8 cellular contexts compared by ENCODE assay signal in genomic region chr11:119196833-119197483, GRCh38. TPM values are rescaled to one million over a fixed set of nuclear protein-coding genes. Genes with fewer than 3 reads are reported as not detected.
DNase-seq lines count a peak whose midpoint lies in the region; ATAC-seq and TF ChIP-seq lines count a peak whose summit lies in the region.

No MANE protein-coding gene starts in this region.

- ATAC-seq in lung (ENCODE audit: insufficient read depth, low FRiP score) = peak; percentile 82

- H3K27ac ChIP-seq in lung (ENCODE audit: low read depth in 1 of 2, low read length in 1 of 2) = peak overlapping the region in 1 of 2 donors; percentile 1

- H3K27me3 ChIP-seq in lung (ENCODE audit: control insufficient read depth, insufficient read depth) = no peaks in the 10 kb centered on the region

- DNase-seq in GM12864 (ENCODE audit: low read depth) (peak; percentile 59), HPDE6-E6E7 (ENCODE audit: extremely low spot score) (peak; percentile 84), NCI-H774 (lab: John Stamatoyannopoulos, UW) (peak; percentile 82), lung (ENCODE audit: low spot score) (peak; percentile 74), GOT3 (lab: John Stamatoyannopoulos, UW) (no peak)
- DNase-seq in activated CD4-positive, alpha-beta T cell treated with anti-CD3 and anti-CD28 coated beads, Interleukin-2, amount 50 U/mL, for 24 hours (ENCODE audit: low read depth in 1 of 2, low spot score in 1 of 2) = peak; percentile 14 to 70
- DNase-seq in effector CD4-positive, alpha-beta T cell = peak; percentile 57
- DNase-seq in stimulated activated CD8-positive, alpha-beta memory T cell treated with anti-CD3 and anti-CD28 coated beads, Interleukin-4, amount 100 ng/mL, for 24 hours (ENCODE audit: low read depth) = peak; percentile 27

- no peaks in the 10 kb centered on the region for H3K9me3 ChIP-seq in lung (ENCODE audit: control insufficient read depth in 2 of 2, insufficient read depth in 1 of 2, low read length in 1 of 2)

- TF ChIP-seq CTCF in GM12864 (IDR thresholded peaks at IDR 0.05; ENCODE audit: low read depth, low read length, missing control alignments) (peak; percentile 77), lung (IDR thresholded peaks at IDR 0.05; ENCODE audit: control extremely low read depth, extremely low read depth) (peak; percentile 67)

- 37 to 41% methylated on average over 5 of the region's 5 CpGs for WGBS in lung, 2 donors

- H3K4me1 ChIP-seq in lung (ENCODE audit: control insufficient read depth in 2 of 2, insufficient read depth in 2 of 2, low read length in 2 of 2) = peaks cover 0 to 2% of the 10 kb centered on the region in 2 donors

- H3K4me3 ChIP-seq in GM12864 (ENCODE audit: low read depth, low read length) (no peak overlapping the region), lung (no peak overlapping the region)

- H3K36me3 ChIP-seq in lung (ENCODE audit: control insufficient read depth in 2 of 2, insufficient read depth in 2 of 2, low read length in 2 of 2) = no peaks in the 10 kb centered on the region

RNA-seq across cellular contexts. Expression of gene CBL, which starts 9.2 kb away (rescaled TPM):
- total RNA-seq in lung = 10 to 100 TPM; 21.8 to 25.1 TPM
- polyA plus RNA-seq in lung = 10 to 100 TPM in 1 of 2 donors, 1 to 10 TPM in 1; 8.7 to 10.3 TPM

RNA-seq across cellular contexts. Expression of gene NHERF4, which starts 11.7 kb away (rescaled TPM):
- total RNA-seq in lung = under 1 TPM in 1 of 2 donors, not detected in 1; 0.37 TPM
- polyA plus RNA-seq in lung = under 1 TPM in 1 of 2 donors, not detected in 1; 0.96 TPM

RNA-seq across cellular contexts. Expression of gene NLRX1, which starts 28.4 kb away (rescaled TPM):
- total RNA-seq in lung = 10 to 100 TPM; 12.5 to 22.6 TPM
- polyA plus RNA-seq in lung = 10 to 100 TPM in 1 of 2 donors, 1 to 10 TPM in 1; 5.1 to 10.7 TPM

RNA-seq across cellular contexts. Expression of gene ABCG4, which starts 48.1 kb away (rescaled TPM):
- total RNA-seq in lung = under 1 TPM in 1 of 2 donors, not detected in 1; 0.28 TPM
- polyA plus RNA-seq in lung = under 1 TPM; 0.03 to 0.10 TPM
